Comparison of ENCODE assay signal across 9 cellular contexts in the genomic region with DNA sequence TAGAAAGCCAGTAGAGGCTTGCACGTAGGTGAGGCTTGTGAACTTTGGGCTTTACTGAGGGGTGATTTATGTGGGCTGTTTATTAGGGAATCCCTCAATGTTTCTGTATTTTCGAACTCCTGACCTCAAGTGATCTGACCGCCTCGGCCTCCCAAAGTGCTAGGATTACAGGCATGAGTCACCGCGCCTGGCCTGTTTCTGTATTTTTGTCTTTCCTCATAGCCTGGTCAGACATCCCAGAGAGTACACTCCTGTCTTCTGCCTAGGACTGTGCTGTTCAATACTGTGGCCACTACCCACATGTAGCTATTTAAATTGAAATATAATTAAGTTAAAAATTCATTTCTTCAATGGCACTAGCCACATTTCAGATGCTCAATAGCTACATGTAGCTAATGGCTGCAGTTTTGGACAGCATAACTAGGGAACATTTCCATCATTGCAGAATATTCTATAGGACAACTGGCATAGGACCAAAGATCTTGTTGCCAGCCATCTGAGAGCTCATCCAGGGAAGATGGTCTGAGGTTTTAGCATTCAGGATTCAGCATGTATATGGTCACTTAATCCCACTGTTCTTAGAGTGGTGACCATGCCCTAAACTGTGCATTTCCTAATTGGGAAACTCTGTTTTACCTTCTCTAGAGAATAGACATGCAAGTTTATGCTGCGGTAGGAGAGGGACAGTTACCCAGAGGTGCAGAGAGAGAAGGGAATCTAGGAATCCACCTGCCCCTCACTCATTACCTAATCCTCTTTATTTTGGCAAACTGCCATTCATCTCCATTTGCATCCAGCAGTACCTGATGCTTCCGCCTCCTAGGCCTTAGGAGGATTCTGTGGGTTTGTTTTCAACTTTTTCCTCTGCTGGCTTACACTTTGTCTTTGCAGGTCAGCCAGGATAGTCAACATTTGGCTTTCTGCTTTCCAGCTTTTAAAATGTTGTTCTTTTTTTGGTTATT.
DNase-seq lines count a peak whose midpoint lies in the region; ATAC-seq and TF ChIP-seq lines count a peak whose summit lies in the region.
"Had no signal": no experiment of that assay in that cellular context is flagged by ENCODE, and none has a peak within 500 bp of the region (broad histone marks: within the 10 kb centered on the region; RNA-seq: fewer than 3 reads in every experiment).

No MANE protein-coding gene starts in this region.

- peaks cover 15% of the 10 kb centered on the region for H3K36me3 Mint-ChIP-seq in neural progenitor cell

- ATAC-seq in HG03439 (IDR thresholded peaks at IDR 0.05; ENCODE audit: unreplicated experiment) (no peak), HG03175 (IDR thresholded peaks at IDR 0.05; ENCODE audit: unreplicated experiment) (no peak), HG02623 (IDR thresholded peaks at IDR 0.05; ENCODE audit: unreplicated experiment) (no peak)

- H3K4me3 ChIP-seq in neural progenitor cell: no peak overlapping the region

- no peak overlapping the region for H3K27ac ChIP-seq in neural progenitor cell

- in situ Hi-C loops in G401 (cut with HindIII; ENCODE audit: low sequenced_read_pairs): no loop called here

- H3K36me3 ChIP-seq in neural progenitor cell: no peaks in the 10 kb centered on the region

- TF ChIP-seq CTCF in neural progenitor cell (IDR thresholded peaks at IDR 0.05): no peak

- H3K9me3 ChIP-seq in neural progenitor cell (ENCODE audit: low read depth): no peaks in the 10 kb centered on the region

- peaks cover 32% of the 10 kb centered on the region for H4K20me1 ChIP-seq in neural progenitor cell (ENCODE audit: low read depth)

- DNase-seq in G401 (ENCODE audit: low spot score) (peak; percentile 40), NCI-H2107 (lab: John Stamatoyannopoulos, UW) (peak; percentile 44), cerebellar cortex (ENCODE audit: low spot score) (peak; percentile 32), neural progenitor cell (ENCODE audit: low spot score) (no peak), mesenteric fat pad (ENCODE audit: low spot score) (no peak)

- no peak overlapping the region for H2AFZ ChIP-seq in neural progenitor cell (replicated peaks)

- H3K79me2 ChIP-seq in neural progenitor cell (ENCODE audit: low read depth): peaks cover 78% of the 10 kb centered on the region

- H3K9ac ChIP-seq in neural progenitor cell: no peak overlapping the region

- H3K4me2 ChIP-seq in neural progenitor cell: peak overlapping the region; percentile 1

- H3K27ac Mint-ChIP-seq in neural progenitor cell: no peak overlapping the region
- H3K27ac Mint-ChIP-seq: activated naive CD4-positive, alpha-beta T cell treated with anti-CD3 and anti-CD28 coated beads, Interleukin-2, amount 50 U/mL, for 24 hours had no signal

- H3K4me1 Mint-ChIP-seq in neural progenitor cell: peaks cover 28% of the 10 kb centered on the region

- no peaks in the 10 kb centered on the region for H3K27me3 Mint-ChIP-seq in neural progenitor cell (ENCODE audit: insufficient read depth, low read depth)
- H3K27me3 Mint-ChIP-seq: activated naive CD4-positive, alpha-beta T cell treated with anti-CD3 and anti-CD28 coated beads, Interleukin-2, amount 50 U/mL, for 24 hours had no signal

- H3K4me1 ChIP-seq in neural progenitor cell: peaks cover 34% of the 10 kb centered on the region

- no peaks in the 10 kb centered on the region for H3F3A ChIP-seq in neural progenitor cell (ENCODE audit: low read depth)

- peaks cover 19% of the 10 kb centered on the region for H3K9me3 Mint-ChIP-seq in neural progenitor cell

- peak overlapping the region; percentile 14 for H3K4me3 Mint-ChIP-seq in neural progenitor cell
- H3K4me3 Mint-ChIP-seq: activated naive CD4-positive, alpha-beta T cell treated with anti-CD3 and anti-CD28 coated beads, Interleukin-2, amount 50 U/mL, for 24 hours had no signal

- H3K27me3 ChIP-seq in neural progenitor cell: no peaks in the 10 kb centered on the region

Comparison
In these comparisons a context has a peak if more than half of its experiments do, and no peak if none do; other contexts are left out.
1. DNase-seq: peak in G401 (single experiment), NCI-H2107 (single experiment) and cerebellar cortex (single experiment); none in neural progenitor cell (single experiment) and mesenteric fat pad (single experiment).